ENCODE assay signal across 18 cellular contexts in the genomic region with DNA sequence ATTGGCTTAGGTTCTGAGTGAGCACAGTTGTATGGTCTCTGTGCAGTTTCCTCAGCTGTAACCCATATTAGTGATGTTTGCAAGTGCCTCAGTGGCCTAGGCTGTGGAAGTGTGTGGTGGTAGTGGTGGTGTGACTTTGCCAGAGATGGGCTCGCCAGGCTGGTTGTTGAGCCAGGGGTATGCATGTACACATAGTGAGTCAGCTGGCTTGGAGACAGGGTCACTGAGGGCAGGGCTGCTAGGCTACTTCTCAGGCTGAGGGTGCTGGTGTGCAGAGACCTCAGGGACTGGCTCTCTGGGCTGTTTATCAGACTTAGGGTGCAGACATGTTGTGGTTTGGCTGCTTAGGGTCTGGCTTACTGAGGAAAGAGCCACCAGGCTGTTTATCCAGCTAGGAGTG.
"Had no signal": no experiment of that assay in that cellular context is flagged by ENCODE, and none has a peak within 500 bp of the region (broad histone marks: within the 10 kb centered on the region; RNA-seq: fewer than 3 reads in every experiment).

No MANE protein-coding gene starts in this region.

- DNase-seq: activated CD4-positive, alpha-beta T cell treated with anti-CD3 and anti-CD28 coated beads, Interleukin-2, amount 50 U/mL, for 1 hour; activated CD8-positive, alpha-beta memory T cell treated with anti-CD3 and anti-CD28 coated beads for 24 hours; activated naive CD8-positive, alpha-beta T cell treated with anti-CD3 and anti-CD28 coated beads, Interleukin-2, amount 10 ng/mL, durations not matched to agents 7 days and 5 days; esophagus squamous epithelium; foreskin melanocyte; head of caudate nucleus; left cardiac atrium; naive B cell; pancreas; retina; tibial artery had no signal

- H3K36me3 ChIP-seq: ascending aorta, esophagus squamous epithelium, neural progenitor cell, pancreas, tibial artery, vagina had no signal

- H3K27ac ChIP-seq: ascending aorta, esophagus squamous epithelium, neural progenitor cell, pancreas, tibial artery, vagina had no signal

- H3K9me3 ChIP-seq: ascending aorta, esophagus squamous epithelium, pancreas, tibial artery, vagina had no signal

- H3K9ac ChIP-seq: neural progenitor cell had no signal

- H3K4me2 ChIP-seq: neural progenitor cell had no signal

- H3K4me1 ChIP-seq: ascending aorta, pancreas, tibial artery, vagina had no signal

- H3K27me3 ChIP-seq: ascending aorta, esophagus squamous epithelium, neural progenitor cell, pancreas, tibial artery, vagina had no signal

- H2AFZ ChIP-seq: neural progenitor cell had no signal

- FAIRE-seq: colon, endometrium, pancreas had no signal

- ATAC-seq: left cardiac atrium; pancreas; stimulated activated memory B cell treated with anti-CD40 and anti-IgM and Interleukin-4, amounts not matched to agents 10 μg/mL and 1 μg/mL and 100 μg/mL, for 72 hours had no signal

- H3K4me3 ChIP-seq: ascending aorta, esophagus squamous epithelium, lung, neural progenitor cell, pancreas, tibial artery, vagina had no signal
